10 cellular contexts compared by ENCODE assay signal in genomic region chr1:15678578-15678977, GRCh38. TPM values are rescaled to one million over a fixed set of nuclear protein-coding genes. Genes with fewer than 3 reads are reported as not detected.
DNase-seq lines count a peak whose midpoint lies in the region; ATAC-seq, FAIRE-seq and TF ChIP-seq lines count a peak whose summit lies in the region.
"Had no signal": no experiment of that assay in that cellular context is flagged by ENCODE, and none has a peak within 500 bp of the region (broad histone marks: within the 10 kb centered on the region; RNA-seq: fewer than 3 reads in every experiment).

No MANE protein-coding gene starts in this region.

- H3K9me3 ChIP-seq in astrocyte (ENCODE audit: insufficient read depth, low read depth, low read length) (no peaks in the 10 kb centered on the region), transverse colon (no peaks in the 10 kb centered on the region)
- H3K9me3 ChIP-seq: prostate gland had no signal

- intact Hi-C loops in transverse colon (cut with DNase I; ENCODE audit: low total_unique reads): no loop called here

- FAIRE-seq in astrocyte (lab: Jason Lieb, UNC): peak; percentile 85

- in situ Hi-C loops in transverse colon (cut with MboI; ENCODE audit: low pct_ligation_motif_present in 1 of 4, low pct_unique_long_range_greater_than_20kb in 1 of 4, low sequenced_read_pairs in 3 of 4): no loop called here

- H3K27ac Mint-ChIP-seq in astrocyte (ENCODE audit: unreplicated experiment) (peak overlapping the region; percentile 47), memory B cell (no peak overlapping the region)

- H3K27me3 Mint-ChIP-seq in astrocyte (ENCODE audit: low read depth, unreplicated experiment) (no peaks in the 10 kb centered on the region), memory B cell (no peaks in the 10 kb centered on the region)

- no peak for TF ChIP-seq EP300 in transverse colon (IDR thresholded peaks at IDR 0.05; ENCODE audit: low read depth)

- TF ChIP-seq CTCF in astrocyte (IDR thresholded peaks at IDR 0.05; ENCODE audit: insufficient read depth, low read depth, low read length) (no peak), transverse colon (IDR thresholded peaks at IDR 0.05) (no peak)

- H3K79me2 ChIP-seq in astrocyte (ENCODE audit: insufficient read depth, low read length): peaks cover under 1% of the 10 kb centered on the region

- peak; percentile 42 for DNase-seq in GM04504 (ENCODE audit: low read depth)
- peak; percentile 54 for DNase-seq in LoVo (ENCODE audit: low spot score)
- DNase-seq in astrocyte (ENCODE audit: low read depth): peak; percentile 84
- DNase-seq in memory B cell (ENCODE audit: low spot score in 2 of 2): no peak
- DNase-seq in GF-D8 (lab: John Stamatoyannopoulos, UW): no peak
- no peak for DNase-seq in C1 segment of cervical spinal cord (lab: John Stamatoyannopoulos, UW)
- no peak for DNase-seq in NCI-H510A treated with DMSO at 0.1 percent for 48 hours (lab: John Stamatoyannopoulos, UW)
- no peak for DNase-seq in transverse colon
- DNase-seq: NCI-H526 had no signal

- TF ChIP-seq POLR2A in transverse colon (IDR thresholded peaks at IDR 0.05): no peak

- H3K36me3 Mint-ChIP-seq in astrocyte (ENCODE audit: low read depth, unreplicated experiment): no peaks in the 10 kb centered on the region
- H3K36me3 Mint-ChIP-seq in memory B cell: no peaks in the 10 kb centered on the region

- no peak overlapping the region for H3K27ac ChIP-seq in astrocyte (ENCODE audit: low read depth, low read length)
- H3K27ac ChIP-seq in transverse colon: no peak overlapping the region
- H3K27ac ChIP-seq: prostate gland had no signal

- H3K4me1 Mint-ChIP-seq in astrocyte (ENCODE audit: low read depth, unreplicated experiment) (peaks cover 13% of the 10 kb centered on the region), memory B cell (peaks cover 33% of the 10 kb centered on the region)

- H3K9me3 Mint-ChIP-seq in astrocyte (ENCODE audit: unreplicated experiment) (peaks cover 5% of the 10 kb centered on the region), memory B cell (no peaks in the 10 kb centered on the region)

- WGBS in transverse colon (ENCODE audit: low coverage in 1 of 2), 2 donors: 78% methylated on average over 1 of the region's 1 CpG; no CpG with 5 or more reads in 1 of the 2 donors

- H3K4me3 Mint-ChIP-seq in astrocyte (ENCODE audit: unreplicated experiment) (peak overlapping the region; percentile 5), memory B cell (no peak overlapping the region)

- H3K4me3 ChIP-seq in astrocyte (ENCODE audit: insufficient read depth, low read depth, low read length) (no peak overlapping the region), transverse colon (no peak overlapping the region)
- H3K4me3 ChIP-seq: prostate gland had no signal

- no peaks in the 10 kb centered on the region for H3K27me3 ChIP-seq in astrocyte (ENCODE audit: insufficient read depth, low read length)
- H3K27me3 ChIP-seq in transverse colon: no peaks in the 10 kb centered on the region

- no peak overlapping the region for H3K9ac ChIP-seq in astrocyte (ENCODE audit: low read length)

- ATAC-seq in memory B cell (ENCODE audit: low read depth): peak; percentile 39

- H3K4me2 ChIP-seq in astrocyte (ENCODE audit: low read length): no peak overlapping the region

- H3K4me1 ChIP-seq in astrocyte (ENCODE audit: insufficient read depth, low read length) (peaks cover 20% of the 10 kb centered on the region), transverse colon (peaks cover 2 to 26% (median 6%) of the 10 kb centered on the region in 4 donors)
- H3K4me1 ChIP-seq: prostate gland had no signal

- no peaks in the 10 kb centered on the region for H4K20me1 ChIP-seq in astrocyte (ENCODE audit: insufficient read depth, low read length)

- no peak overlapping the region for H2AFZ ChIP-seq in astrocyte (ENCODE audit: low read depth, low read length)

- H3K36me3 ChIP-seq in astrocyte (ENCODE audit: insufficient read depth, low read length): no peaks in the 10 kb centered on the region
- no peaks in the 10 kb centered on the region for H3K36me3 ChIP-seq in transverse colon
- H3K36me3 ChIP-seq: prostate gland had no signal

RNA-seq across cellular contexts. Expression of gene PLEKHM2, which starts 5.5 kb away (rescaled TPM):
- 46.4 and 48.3 TPM in 2 replicates for total RNA-seq in astrocyte
- 10 to 100 TPM; 27.7 to 40.3 (median 33.0) TPM for total RNA-seq in transverse colon

RNA-seq across cellular contexts. Expression of gene SLC25A34, which starts 57.5 kb away (rescaled TPM):
- total RNA-seq in astrocyte (0.73 and 1.0 TPM in 2 replicates), transverse colon (10 to 100 TPM; 12.9 to 73.3 (median 36.2) TPM)

Comparison
In these comparisons a context has a peak if more than half of its experiments do, and no peak if none do; other contexts are left out.
1. DNase-seq: peak in GM04504 (single experiment), LoVo (single experiment) and astrocyte (single experiment); none in memory B cell (0 of 2), GF-D8 (single experiment), C1 segment of cervical spinal cord (0 of 14), NCI-H510A treated with DMSO at 0.1 percent for 48 hours (single experiment) and transverse colon (single experiment).